In genomic region chr15:100602822-100603393, GRCh38 we compare ENCODE assay signal across 1 cellular context.
TF ChIP-seq lines count a peak whose summit lies in the region.

No MANE protein-coding gene starts in this region.

TF ChIP-seq in K562, 482 proteins besides CTCF, POLR2A, EP300 and RAD21 (continued from another document and continues in another):
- TF ChIP-seq PHF20 (IDR thresholded peaks at IDR 0.05; ENCODE audit: partially characterized antibody): peak; percentile 1
- TF ChIP-seq HLTF (IDR thresholded peaks at IDR 0.05): no peak
- no peak for TF ChIP-seq HMGXB4 (CRISPR knock-in tag; IDR thresholded peaks at IDR 0.05)
- TF ChIP-seq ARHGAP35 (IDR thresholded peaks at IDR 0.05; ENCODE audit: partially characterized antibody): no peak
- TF ChIP-seq TBP (optimal IDR thresholded peaks at IDR 0.05; ENCODE audit: low read depth, low read length): no peak
- no peak for TF ChIP-seq ZNF134 (CRISPR knock-in tag; conservative IDR thresholded peaks at IDR 0.05)
- TF ChIP-seq KAT7 (CRISPR knock-in tag; IDR thresholded peaks at IDR 0.05; ENCODE audit: borderline replicate concordance): 0 out of 2 replicates have a peak, but pooled peaks have one; percentile 60
- no peak for TF ChIP-seq BRCA1 (IDR thresholded peaks at IDR 0.05)
- TF ChIP-seq BRCA1 (CRISPR knock-in tag; IDR thresholded peaks at IDR 0.05): no peak
- TF ChIP-seq SUPT5H (IDR thresholded peaks at IDR 0.05): 0 out of 2 replicates have a peak, but pooled peaks have one; percentile 46
- TF ChIP-seq STAG1 (CRISPR knock-in tag; IDR thresholded peaks at IDR 0.05; ENCODE audit: borderline replicate concordance): no peak
- TF ChIP-seq ZNF79 (CRISPR knock-in tag; IDR thresholded peaks at IDR 0.05; ENCODE audit: low read depth): no peak
- no peak for TF ChIP-seq ZNF140 (CRISPR knock-in tag; IDR thresholded peaks at IDR 0.05)
- no peak for TF ChIP-seq BMI1 (IDR thresholded peaks at IDR 0.05; ENCODE audit: low read length)
- TF ChIP-seq MTA1 (IDR thresholded peaks at IDR 0.05; ENCODE audit: borderline replicate concordance): 0 out of 2 replicates have a peak, but pooled peaks have one; percentile 3
- no peak for TF ChIP-seq ZNF507 (tag; conservative IDR thresholded peaks at IDR 0.05)
- TF ChIP-seq SAFB (IDR thresholded peaks at IDR 0.05; ENCODE audit: borderline replicate concordance, low read depth, low read length): no peak
- no peak for TF ChIP-seq STAT5A (IDR thresholded peaks at IDR 0.05; ENCODE audit: borderline replicate concordance, low read length)
- TF ChIP-seq RNF2 (IDR thresholded peaks at IDR 0.05): no peak
- TF ChIP-seq AFF1 (IDR thresholded peaks at IDR 0.05; ENCODE audit: low read depth in 1 of 2, partially characterized antibody in 2 of 2): no peak
- no peak for TF ChIP-seq JUNB (CRISPR knock-in tag; conservative IDR thresholded peaks at IDR 0.05)
- no peak for TF ChIP-seq GABPA (tag; conservative IDR thresholded peaks at IDR 0.05; ENCODE audit: low read depth)
- TF ChIP-seq ZBTB26 (CRISPR knock-in tag; IDR thresholded peaks at IDR 0.05): no peak
- no peak for TF ChIP-seq SMAD3 (CRISPR knock-in tag; conservative IDR thresholded peaks at IDR 0.05)
- no peak for TF ChIP-seq IRF9 (tag; IDR thresholded peaks at IDR 0.05)
- TF ChIP-seq SMARCA4 (IDR thresholded peaks at IDR 0.05): no peak
- TF ChIP-seq ZNF274 (IDR thresholded peaks at IDR 0.05; ENCODE audit: borderline replicate concordance, low read depth, low read length): no peak
- no peak for TF ChIP-seq ZBTB33 (CRISPR knock-in tag; IDR thresholded peaks at IDR 0.05)
- no peak for TF ChIP-seq RBM17 (IDR thresholded peaks at IDR 0.05; ENCODE audit: borderline replicate concordance, low read depth, low read length)
- no peak for TF ChIP-seq HIVEP1 (CRISPR knock-in tag; IDR thresholded peaks at IDR 0.05)
- TF ChIP-seq SFPQ (IDR thresholded peaks at IDR 0.05; ENCODE audit: low read depth, low read length): no peak
- TF ChIP-seq WHSC1 (IDR thresholded peaks at IDR 0.05; ENCODE audit: low read length): no peak
- no peak for TF ChIP-seq ZNF239 (CRISPR knock-in tag; IDR thresholded peaks at IDR 0.05)
- no peak for TF ChIP-seq CBFA2T2 (conservative IDR thresholded peaks at IDR 0.05)
- no peak for TF ChIP-seq FOXJ2 (tag; IDR thresholded peaks at IDR 0.05)
- TF ChIP-seq ATF6 (CRISPR knock-in tag; IDR thresholded peaks at IDR 0.05): no peak
- no peak for TF ChIP-seq ZNF699 (CRISPR knock-in tag; IDR thresholded peaks at IDR 0.05; ENCODE audit: insufficient replicate concordance)
- TF ChIP-seq ELF2 (CRISPR knock-in tag; IDR thresholded peaks at IDR 0.05): no peak
- no peak for TF ChIP-seq RBFOX2 (IDR thresholded peaks at IDR 0.05; ENCODE audit: low read depth, low read length)
- no peak for TF ChIP-seq E2F3 (CRISPR knock-in tag; IDR thresholded peaks at IDR 0.05)
- TF ChIP-seq SMARCB1 (IDR thresholded peaks at IDR 0.05; ENCODE audit: insufficient read length, low read depth): no peak
- TF ChIP-seq MYNN (IDR thresholded peaks at IDR 0.05): no peak
- no peak for TF ChIP-seq MYNN (CRISPR knock-in tag; IDR thresholded peaks at IDR 0.05)
- no peak for TF ChIP-seq ZNF121 (CRISPR knock-in tag; conservative IDR thresholded peaks at IDR 0.05)
- TF ChIP-seq NR2C1 (IDR thresholded peaks at IDR 0.05): no peak
- no peak for TF ChIP-seq NR2C1 (tag; IDR thresholded peaks at IDR 0.05)
- TF ChIP-seq ZNF583 (CRISPR knock-in tag; IDR thresholded peaks at IDR 0.05): no peak
- no peak for TF ChIP-seq EHMT2 (IDR thresholded peaks at IDR 0.05)
- no peak for TF ChIP-seq ILK (tag; IDR thresholded peaks at IDR 0.05; ENCODE audit: borderline replicate concordance, low read depth)
- TF ChIP-seq ZNF12 (CRISPR knock-in tag; IDR thresholded peaks at IDR 0.05): no peak
- 0 out of 2 replicates have a peak, but pooled peaks have one; percentile 21 for TF ChIP-seq TGIF2 (CRISPR knock-in tag; IDR thresholded peaks at IDR 0.05)
- peak; percentile 26; the same call in 1 of the 2 replicates for TF ChIP-seq PHF8 (IDR thresholded peaks at IDR 0.05; ENCODE audit: borderline replicate concordance, low read length)
- no peak for TF ChIP-seq MTF1 (CRISPR knock-in tag; IDR thresholded peaks at IDR 0.05; ENCODE audit: borderline replicate concordance)
- TF ChIP-seq ZNF175 (CRISPR knock-in tag; IDR thresholded peaks at IDR 0.05; ENCODE audit: low read depth): no peak
- TF ChIP-seq E2F5 (CRISPR knock-in tag; IDR thresholded peaks at IDR 0.05): no peak
- TF ChIP-seq IRF2 (CRISPR knock-in tag; IDR thresholded peaks at IDR 0.05): no peak
